Comparison of ENCODE assay signal across 8 cellular contexts in the genomic region with DNA sequence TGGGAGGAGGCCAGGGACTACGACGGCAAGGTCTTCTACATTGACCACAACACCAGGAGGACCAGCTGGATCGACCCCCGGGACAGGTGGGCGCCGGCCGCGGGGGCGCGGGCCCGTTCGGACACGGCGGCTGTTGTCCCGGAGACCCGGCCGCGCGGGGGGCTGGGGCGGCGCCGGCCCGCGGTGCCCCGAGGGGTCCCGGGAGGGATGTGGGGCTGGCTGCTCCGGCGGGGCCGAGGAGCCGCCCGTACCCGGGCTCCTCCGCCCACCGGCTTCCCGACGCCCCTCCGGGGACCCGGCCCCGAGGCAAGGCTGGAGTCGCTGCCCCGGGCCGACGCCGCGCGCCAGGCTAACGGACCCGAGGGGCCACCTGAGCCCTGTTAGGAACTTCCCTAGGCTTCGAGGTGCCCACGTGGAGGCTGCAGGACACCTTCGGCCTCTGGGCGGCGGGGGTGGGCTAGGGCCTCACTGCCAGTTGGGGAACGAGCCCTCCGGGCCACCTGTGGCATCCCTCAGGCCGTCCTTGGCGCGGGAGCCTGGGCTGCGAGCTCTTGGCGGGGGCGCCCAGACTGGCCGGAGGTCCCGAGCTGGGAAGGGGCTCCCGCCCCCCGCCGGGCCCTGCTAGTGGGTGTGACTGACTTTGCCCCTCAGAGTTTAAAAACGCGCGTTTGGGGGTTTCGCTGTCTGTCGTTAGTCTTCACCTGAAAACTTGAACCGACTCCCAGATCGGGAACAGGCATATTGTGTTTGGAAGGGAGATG. TPM values are rescaled to one million over a fixed set of nuclear protein-coding genes. Genes with fewer than 3 reads are reported as not detected.
DNase-seq lines count a peak whose midpoint lies in the region; ATAC-seq and TF ChIP-seq lines count a peak whose summit lies in the region.

No MANE protein-coding gene starts in this region.

- no peaks in the 10 kb centered on the region for H3K9me3 ChIP-seq in esophagus muscularis mucosa

- H3K27ac ChIP-seq in esophagus muscularis mucosa (replicated peaks in 1 of 4) = peak overlapping the region; percentile 89 to 99 (median 98)

- peaks cover 53% of the 10 kb centered on the region for H3K27me3 Mint-ChIP-seq in activated CD4-positive, alpha-beta T cell treated with anti-CD3 and anti-CD28 coated beads, Interleukin-2, amount 10 ng/mL, durations not matched to agents 7 days and 5 days
- H3K27me3 Mint-ChIP-seq in naive B cell = peaks cover 35 to 39% (median 39%) of the 10 kb centered on the region in 3 donors
- H3K27me3 Mint-ChIP-seq in activated T-helper 2 cell treated with anti-CD3 and anti-CD28 coated beads, Interferon-gamma antibody, Interleukin-2, Interleukin-4, amounts not matched to agents 10 μg/mL and 5 μg/mL and 100 μg/mL, durations not matched to agents 14 hours and 24 hours and 36 hours (ENCODE audit: low read depth) = peaks cover 57% of the 10 kb centered on the region

- no peak overlapping the region for H3K27ac Mint-ChIP-seq in activated CD4-positive, alpha-beta T cell treated with anti-CD3 and anti-CD28 coated beads, Interleukin-2, amount 10 ng/mL, durations not matched to agents 7 days and 5 days
- peak overlapping the region in 1 of 6 donors; percentile 14 for H3K27ac Mint-ChIP-seq in naive B cell
- H3K27ac Mint-ChIP-seq in activated T-helper 2 cell treated with anti-CD3 and anti-CD28 coated beads, Interferon-gamma antibody, Interleukin-2, Interleukin-4, amounts not matched to agents 10 μg/mL and 5 μg/mL and 100 μg/mL, durations not matched to agents 14 hours and 24 hours and 36 hours = no peak overlapping the region

- peak overlapping the region; percentile 25 for H3K4me3 Mint-ChIP-seq in activated CD4-positive, alpha-beta T cell treated with anti-CD3 and anti-CD28 coated beads, Interleukin-2, amount 10 ng/mL, durations not matched to agents 7 days and 5 days
- H3K4me3 Mint-ChIP-seq in naive B cell = peak overlapping the region; percentile 23 to 83 (median 69)
- no peak overlapping the region for H3K4me3 Mint-ChIP-seq in activated T-helper 2 cell treated with anti-CD3 and anti-CD28 coated beads, Interferon-gamma antibody, Interleukin-2, Interleukin-4, amounts not matched to agents 10 μg/mL and 5 μg/mL and 100 μg/mL, durations not matched to agents 14 hours and 24 hours and 36 hours (ENCODE audit: low read depth)

- TF ChIP-seq CTCF in esophagus muscularis mucosa (IDR thresholded peaks at IDR 0.05) = no peak

- CTCF ChIA-PET in activated CD4-positive, alpha-beta T cell treated with anti-CD3 and anti-CD28 coated beads, Interleukin-2, amount 10 ng/mL, durations not matched to agents 7 days and 5 days (lab: Charles Lee) = interaction anchor here (0.8 to 1.6 kb wide), 2 partner anchors 10 to 163 kb away, joined by 4 read pairs; no protein-coding TSS in a partner anchor

- no peaks in the 10 kb centered on the region for H3K36me3 ChIP-seq in esophagus muscularis mucosa

- ATAC-seq in HG02759 (IDR thresholded peaks at IDR 0.05; ENCODE audit: unreplicated experiment) (peak; percentile 6), naive B cell (ENCODE audit: low read depth in 2 of 2) (no peak), HG03045 (IDR thresholded peaks at IDR 0.05; ENCODE audit: unreplicated experiment) (no peak)

- peak; percentile 40 for DNase-seq in COLO668 (lab: John Stamatoyannopoulos, UW; ENCODE audit: unreplicated experiment)
- DNase-seq in activated CD4-positive, alpha-beta T cell treated with anti-CD3 and anti-CD28 coated beads, Interleukin-2, amount 10 ng/mL, durations not matched to agents 7 days and 5 days = no peak
- no peak for DNase-seq in esophagus muscularis mucosa (ENCODE audit: extremely low spot score)
- peak; percentile 6 for DNase-seq in naive B cell
- no peak for DNase-seq in activated T-helper 2 cell treated with anti-CD3 and anti-CD28 coated beads, Interferon-gamma antibody, Interleukin-2, Interleukin-4, amounts not matched to agents 10 μg/mL and 5 μg/mL and 100 μg/mL, durations not matched to agents 14 hours and 24 hours and 36 hours (ENCODE audit: low spot score)
- DNase-seq in putamen (ENCODE audit: low spot score) = no peak

- intact Hi-C loops in esophagus muscularis mucosa (cut with DNase I) = loop anchor here (10.0 kb wide), 1 partner anchor 75 kb away; no protein-coding TSS in a partner anchor
- intact Hi-C loops in activated T-helper 2 cell treated with anti-CD3 and anti-CD28 coated beads, Interferon-gamma antibody, Interleukin-2, Interleukin-4, amounts not matched to agents 10 μg/mL and 5 μg/mL and 100 μg/mL, durations not matched to agents 14 hours and 24 hours and 36 hours (cut with micrococcal nuclease) = loop anchor here (5.0 to 10.0 kb wide), 2 partner anchors 808 to 955 kb away; partner anchors contain the start of gene STOX2

- no peak for TF ChIP-seq EP300 in esophagus muscularis mucosa (IDR thresholded peaks at IDR 0.05)

- POLR2A ChIA-PET in activated CD4-positive, alpha-beta T cell treated with anti-CD3 and anti-CD28 coated beads, Interleukin-2, amount 10 ng/mL, durations not matched to agents 7 days and 5 days (lab: Charles Lee) = interaction anchor here (0.6 kb wide), 1 partner anchor 14 kb away, joined by 4 read pairs; no protein-coding TSS in a partner anchor

- peak overlapping the region; percentile 72 to 93 (median 78) for H3K4me3 ChIP-seq in esophagus muscularis mucosa

- H3K27me3 ChIP-seq in esophagus muscularis mucosa = no peaks in the 10 kb centered on the region

- no peak for TF ChIP-seq POLR2A in esophagus muscularis mucosa (IDR thresholded peaks at IDR 0.05; ENCODE audit: low read depth)

- H3K4me1 ChIP-seq in esophagus muscularis mucosa = peaks cover 20 to 40% (median 36%) of the 10 kb centered on the region in 4 donors

- H3K4me1 Mint-ChIP-seq in activated CD4-positive, alpha-beta T cell treated with anti-CD3 and anti-CD28 coated beads, Interleukin-2, amount 10 ng/mL, durations not matched to agents 7 days and 5 days = peaks cover 5% of the 10 kb centered on the region
- H3K4me1 Mint-ChIP-seq in naive B cell = peaks cover 0 to 12% (median 5%) of the 10 kb centered on the region in 3 donors
- H3K4me1 Mint-ChIP-seq in activated T-helper 2 cell treated with anti-CD3 and anti-CD28 coated beads, Interferon-gamma antibody, Interleukin-2, Interleukin-4, amounts not matched to agents 10 μg/mL and 5 μg/mL and 100 μg/mL, durations not matched to agents 14 hours and 24 hours and 36 hours (ENCODE audit: low read depth) = no peaks in the 10 kb centered on the region

- H3K9me3 Mint-ChIP-seq in activated CD4-positive, alpha-beta T cell treated with anti-CD3 and anti-CD28 coated beads, Interleukin-2, amount 10 ng/mL, durations not matched to agents 7 days and 5 days = no peaks in the 10 kb centered on the region
- H3K9me3 Mint-ChIP-seq in naive B cell = peaks cover 0 to 2% (median 0%) of the 10 kb centered on the region in 7 donors
- no peaks in the 10 kb centered on the region for H3K9me3 Mint-ChIP-seq in activated T-helper 2 cell treated with anti-CD3 and anti-CD28 coated beads, Interferon-gamma antibody, Interleukin-2, Interleukin-4, amounts not matched to agents 10 μg/mL and 5 μg/mL and 100 μg/mL, durations not matched to agents 14 hours and 24 hours and 36 hours

- no peaks in the 10 kb centered on the region for H3K36me3 Mint-ChIP-seq in activated CD4-positive, alpha-beta T cell treated with anti-CD3 and anti-CD28 coated beads, Interleukin-2, amount 10 ng/mL, durations not matched to agents 7 days and 5 days (ENCODE audit: low read depth)
- no peaks in the 10 kb centered on the region for H3K36me3 Mint-ChIP-seq in naive B cell
- H3K36me3 Mint-ChIP-seq in activated T-helper 2 cell treated with anti-CD3 and anti-CD28 coated beads, Interferon-gamma antibody, Interleukin-2, Interleukin-4, amounts not matched to agents 10 μg/mL and 5 μg/mL and 100 μg/mL, durations not matched to agents 14 hours and 24 hours and 36 hours (ENCODE audit: low read depth) = no peaks in the 10 kb centered on the region

- 7% methylated on average over 10 of the region's 73 CpGs for WGBS in esophagus muscularis mucosa

RNA-seq across cellular contexts. Expression of gene WWC2, which starts 0.7 kb away (rescaled TPM):
- under 1 TPM; 0.25 to 0.52 TPM for total RNA-seq in activated CD4-positive, alpha-beta T cell treated with anti-CD3 and anti-CD28 coated beads, Interleukin-2, amount 10 ng/mL, durations not matched to agents 7 days and 5 days
- total RNA-seq in esophagus muscularis mucosa = 10 to 100 TPM; 28.2 to 38.5 (median 37.0) TPM
- under 1 TPM in 5 of 6 donors, not detected in 1; 0.07 to 0.88 (median 0.22) TPM for polyA plus RNA-seq in naive B cell (ENCODE audit: low read depth in 6 of 6)
- 0.50 and 0.55 TPM in 2 replicates for total RNA-seq in activated T-helper 2 cell treated with anti-CD3 and anti-CD28 coated beads, Interferon-gamma antibody, Interleukin-2, Interleukin-4, amounts not matched to agents 10 μg/mL and 5 μg/mL and 100 μg/mL, durations not matched to agents 14 hours and 24 hours and 36 hours

Comparison
In these comparisons a context has a peak if more than half of its experiments do, and no peak if none do; other contexts are left out.
1. DNase-seq: peak in COLO668 (single experiment) and naive B cell (single experiment); none in activated CD4-positive, alpha-beta T cell treated with anti-CD3 and anti-CD28 coated beads, Interleukin-2, amount 10 ng/mL, durations not matched to agents 7 days and 5 days (single experiment), esophagus muscularis mucosa (single experiment), activated T-helper 2 cell treated with anti-CD3 and anti-CD28 coated beads, Interferon-gamma antibody, Interleukin-2, Interleukin-4, amounts not matched to agents 10 μg/mL and 5 μg/mL and 100 μg/mL, durations not matched to agents 14 hours and 24 hours and 36 hours (single experiment) and putamen (single experiment).
2. RNA of gene WWC2, which starts 0.7 kb away (total RNA-seq): 28.2 to 38.5 TPM in esophagus muscularis mucosa; 0.25 to 0.52 TPM in activated CD4-positive, alpha-beta T cell treated with anti-CD3 and anti-CD28 coated beads, Interleukin-2, amount 10 ng/mL, durations not matched to agents 7 days and 5 days and 0.50 to 0.55 TPM in activated T-helper 2 cell treated with anti-CD3 and anti-CD28 coated beads, Interferon-gamma antibody, Interleukin-2, Interleukin-4, amounts not matched to agents 10 μg/mL and 5 μg/mL and 100 μg/mL, durations not matched to agents 14 hours and 24 hours and 36 hours; every median in the first group is over 10 times any median in the second.